Comparison of ENCODE assay signal across 22 cellular contexts in the genomic region with DNA sequence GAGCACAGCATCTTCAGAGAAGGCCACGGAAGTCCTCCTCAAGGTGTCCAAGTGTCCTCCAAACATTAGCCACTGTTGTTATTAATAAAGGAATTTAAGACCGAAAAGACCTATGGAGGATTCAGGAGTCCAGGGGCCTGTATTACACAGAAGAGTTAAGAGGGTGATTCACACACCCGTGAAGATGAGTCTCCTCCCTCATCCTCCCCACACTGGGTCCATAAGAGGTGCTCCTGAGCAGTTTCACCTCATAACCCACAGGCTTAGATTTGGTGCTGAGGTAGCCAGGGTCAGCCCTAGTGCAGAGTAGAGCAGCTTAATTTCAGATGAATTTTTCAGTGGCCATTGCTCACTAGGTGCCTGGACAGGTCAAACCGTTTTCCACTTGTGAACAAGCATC.
"Had no signal": no experiment of that assay in that cellular context is flagged by ENCODE, and none has a peak within 500 bp of the region (broad histone marks: within the 10 kb centered on the region; RNA-seq: fewer than 3 reads in every experiment).

No MANE protein-coding gene starts in this region.

- H3K36me3 ChIP-seq: breast epithelium, esophagus squamous epithelium, right atrium auricular region, tibial nerve had no signal

- H3K4me2 ChIP-seq: smooth muscle cell had no signal

- H3K4me3 Mint-ChIP-seq: activated B cell treated with CpG ODN at 0.5 μM for 24 hours; activated T-helper 1 cell treated with anti-CD3 and anti-CD28 coated beads, Interleukin-12 subunit alpha, Interleukin-12 subunit beta, Interleukin-2, Interleukin-4 antibody, amounts not matched to agents 30 ng/mL and 10 ng/mL and 1 ng/mL, durations not matched to agents 14 hours and 24 hours and 36 hours; dendritic cell treated with granulocyte-macrophage colony-stimulating factor and Interleukin-4, amounts not matched to agents 40 ng/mL and 50 ng/mL, for 4 days had no signal

- H3K36me3 Mint-ChIP-seq: activated naive CD4-positive, alpha-beta T cell treated with anti-CD3 and anti-CD28 coated beads, Interleukin-2, amount 10 ng/mL, durations not matched to agents 7 days and 5 days had no signal

- DNase-seq: activated B cell treated with CpG ODN at 0.5 μM for 24 hours; activated CD4-positive, alpha-beta T cell treated with anti-CD3 and anti-CD28 coated beads, Interleukin-2, amount 50 U/mL, for 4 hours; activated CD8-positive, alpha-beta memory T cell treated with anti-CD3 and anti-CD28 coated beads, Interleukin-2, amount 50 U/mL, for 4 hours; activated effector memory CD4-positive, alpha-beta T cell treated with anti-CD3 and anti-CD28 coated beads, Interleukin-2, amount 50 U/mL, for 16 hours; activated naive CD4-positive, alpha-beta T cell treated with anti-CD3 and anti-CD28 coated beads, Interleukin-2, amount 10 ng/mL, durations not matched to agents 7 days and 5 days; activated T-cell treated with anti-CD3 and anti-CD28 coated beads, Interleukin-2, amount 50 U/mL, for 1 hour; central memory CD4-positive, alpha-beta T cell; esophagus squamous epithelium; left ventricle myocardium superior; mucosa of descending colon; nucleus accumbens; stimulated activated CD4-positive, alpha-beta T cell treated with anti-CD3 and anti-CD28 coated beads, Interleukin-1b, Interleukin-23, amount 100 ng/mL, for 48 hours; stimulated activated naive CD4-positive, alpha-beta T cell treated with Interleukin-2 at 50 U/mL for 16 hours; T-helper 1 cell had no signal

- H3K27me3 ChIP-seq: breast epithelium, right atrium auricular region, tibial nerve had no signal

- H3K4me3 ChIP-seq: breast epithelium, esophagus squamous epithelium, mucosa of descending colon, right atrium auricular region, smooth muscle cell, tibial nerve had no signal

- ATAC-seq: left ventricle myocardium superior, mucosa of descending colon had no signal

- H3K27ac ChIP-seq: breast epithelium, epithelial cell of prostate, esophagus squamous epithelium, right atrium auricular region, tibial nerve had no signal

- H3K9me3 ChIP-seq: breast epithelium, esophagus squamous epithelium, mucosa of descending colon, right atrium auricular region, tibial nerve had no signal

- H3K27ac Mint-ChIP-seq: activated B cell treated with CpG ODN at 0.5 μM for 24 hours; activated naive CD4-positive, alpha-beta T cell treated with anti-CD3 and anti-CD28 coated beads, Interleukin-2, amount 10 ng/mL, durations not matched to agents 7 days and 5 days; activated T-helper 1 cell treated with anti-CD3 and anti-CD28 coated beads, Interleukin-12 subunit alpha, Interleukin-12 subunit beta, Interleukin-2, Interleukin-4 antibody, amounts not matched to agents 30 ng/mL and 10 ng/mL and 1 ng/mL, durations not matched to agents 14 hours and 24 hours and 36 hours; dendritic cell treated with granulocyte-macrophage colony-stimulating factor and Interleukin-4, amounts not matched to agents 40 ng/mL and 50 ng/mL, for 4 days had no signal

- H3K9me3 Mint-ChIP-seq: activated B cell treated with CpG ODN at 0.5 μM for 24 hours; activated naive CD4-positive, alpha-beta T cell treated with anti-CD3 and anti-CD28 coated beads, Interleukin-2, amount 10 ng/mL, durations not matched to agents 7 days and 5 days; activated T-helper 1 cell treated with anti-CD3 and anti-CD28 coated beads, Interleukin-12 subunit alpha, Interleukin-12 subunit beta, Interleukin-2, Interleukin-4 antibody, amounts not matched to agents 30 ng/mL and 10 ng/mL and 1 ng/mL, durations not matched to agents 14 hours and 24 hours and 36 hours; dendritic cell treated with granulocyte-macrophage colony-stimulating factor and Interleukin-4, amounts not matched to agents 40 ng/mL and 50 ng/mL, for 4 days; T-helper 2 cell treated with Interferon-gamma antibody and Interleukin-4, amounts not matched to agents 5 μg/mL and 100 μg/mL, for 36 hours had no signal

- H3K4me1 ChIP-seq: breast epithelium, esophagus squamous epithelium, right atrium auricular region, tibial nerve had no signal
